In genomic region chr20:35699127-35699913, GRCh38 we compare ENCODE assay signal across 1 cellular context.
TF ChIP-seq lines count a peak whose summit lies in the region.

Gene NFS1, minus strand, starts transcription at chr20:35699352. Its CDS starts 64 bp downstream, at chr20:35699288.
Gene ROMO1, plus strand, starts transcription at chr20:35699405. Its CDS starts 228 bp downstream, at chr20:35699633.

TF ChIP-seq in HepG2, 621 proteins besides CTCF, POLR2A, EP300 and RAD21 (continued from another document and continues in another):
- TF ChIP-seq AFF4 (CRISPR knock-in tag; IDR thresholded peaks at IDR 0.05) (peak; percentile 64), ZNF576 (CRISPR knock-in tag; IDR thresholded peaks at IDR 0.05) (peak; percentile 84), ZNF7 (CRISPR knock-in tag; IDR thresholded peaks at IDR 0.05) (peak; percentile 25; the same call in 1 of the 2 replicates), KDM6A (CRISPR knock-in tag; IDR thresholded peaks at IDR 0.05; ENCODE audit: low read depth) (peak; percentile 28; the same call in 1 of the 2 replicates), TFE3 (CRISPR knock-in tag; IDR thresholded peaks at IDR 0.05) (peak; percentile 67), SNAPC2 (CRISPR knock-in tag; IDR thresholded peaks at IDR 0.05) (peak; percentile 98), SAP130 (CRISPR knock-in tag; IDR thresholded peaks at IDR 0.05; ENCODE audit: low read depth) (peak; percentile 100), ZBTB4 (CRISPR knock-in tag; IDR thresholded peaks at IDR 0.05; ENCODE audit: borderline replicate concordance) (peak; percentile 99), DNMT1 (CRISPR knock-in tag; IDR thresholded peaks at IDR 0.05) (peak; percentile 96), CREBL2 (CRISPR knock-in tag; IDR thresholded peaks at IDR 0.05; ENCODE audit: borderline replicate concordance) (peak; percentile 98), JARID2 (CRISPR knock-in tag; IDR thresholded peaks at IDR 0.05; ENCODE audit: insufficient replicate concordance) (peak; percentile 98), SP5 (CRISPR knock-in tag; IDR thresholded peaks at IDR 0.05; ENCODE audit: borderline replicate concordance, low read depth) (0 out of 2 replicates have a peak, but pooled peaks have one; percentile 10), ZNF543 (CRISPR knock-in tag; IDR thresholded peaks at IDR 0.05) (peak; percentile 54; the same call in 1 of the 2 replicates), MED13 (CRISPR knock-in tag; IDR thresholded peaks at IDR 0.05) (peak; percentile 86; the same call in 1 of the 2 replicates), TRIM22 (IDR thresholded peaks at IDR 0.05) (no peak), ZNF691 (CRISPR knock-in tag; IDR thresholded peaks at IDR 0.05; ENCODE audit: borderline replicate concordance, low read depth) (peak; percentile 70; the same call in 1 of the 2 replicates), FOSL2 (CRISPR knock-in tag; IDR thresholded peaks at IDR 0.05) (peak; percentile 66), ZNF652 (CRISPR knock-in tag; IDR thresholded peaks at IDR 0.05; ENCODE audit: borderline replicate concordance, low read depth) (peak; percentile 71; the same call in 1 of the 2 replicates), ZMYM3 (CRISPR knock-in tag; IDR thresholded peaks at IDR 0.05) (peak; percentile 75; the same call in 1 of the 2 replicates), FLYWCH1 (CRISPR knock-in tag; IDR thresholded peaks at IDR 0.05) (no peak; the same call in 1 of the 2 replicates), MXD4 (CRISPR knock-in tag; IDR thresholded peaks at IDR 0.05) (peak; percentile 99), SP1 (IDR thresholded peaks at IDR 0.05) (no peak), SP1 (CRISPR knock-in tag; IDR thresholded peaks at IDR 0.05) (peak; percentile 88), ZNF121 (CRISPR knock-in tag; IDR thresholded peaks at IDR 0.05) (no peak; the same call in none of the 2 replicates), ZNF670 (CRISPR knock-in tag; IDR thresholded peaks at IDR 0.05; ENCODE audit: borderline replicate concordance) (peak; percentile 91; the same call in 1 of the 2 replicates), SMARCC2 (IDR thresholded peaks at IDR 0.05) (no peak), ZNF331 (CRISPR knock-in tag; IDR thresholded peaks at IDR 0.05) (no peak; the same call in none of the 2 replicates), ZNF546 (CRISPR knock-in tag; conservative IDR thresholded peaks at IDR 0.05) (peak; percentile 99), ZNF609 (CRISPR knock-in tag; IDR thresholded peaks at IDR 0.05; ENCODE audit: borderline replicate concordance) (peak; percentile 76), ZBTB37 (CRISPR knock-in tag; IDR thresholded peaks at IDR 0.05) (peak; percentile 86), MBNL3 (CRISPR knock-in tag; conservative IDR thresholded peaks at IDR 0.05) (no peak), ZNF552 (CRISPR knock-in tag; IDR thresholded peaks at IDR 0.05; ENCODE audit: borderline replicate concordance) (peak; percentile 91), SNAPC4 (CRISPR knock-in tag; IDR thresholded peaks at IDR 0.05) (peak; percentile 96)
